Comparison of ENCODE assay signal across 15 cellular contexts in genomic region chr5:138052718-138053117, GRCh38. TPM values are rescaled to one million over a fixed set of nuclear protein-coding genes. Genes with fewer than 3 reads are reported as not detected.
"Had no signal": no experiment of that assay in that cellular context is flagged by ENCODE, and none has a peak within 500 bp of the region (broad histone marks: within the 10 kb centered on the region; RNA-seq: fewer than 3 reads in every experiment).

No MANE protein-coding gene starts in this region.

RNA-seq across cellular contexts. Expression of gene WNT8A, which starts 31.1 kb away (rescaled TPM):
- total RNA-seq: naive thymus-derived CD4-positive, alpha-beta T cell; natural killer cell; occipital lobe; osteoblast; ovary; progenitor cell of endocrine pancreas; psoas muscle; renal cortical epithelial cell; sciatic nerve; smooth muscle cell; suprapubic skin; transverse colon; upper lobe of right lung; urinary bladder; uterus had no signal
- polyA plus RNA-seq: naive thymus-derived CD4-positive, alpha-beta T cell; ovary; psoas muscle; smooth muscle cell; urinary bladder had no signal
